In genomic region chr6:167112421-167112820, GRCh38 we compare ENCODE assay signal across 19 cellular contexts. TPM values are rescaled to one million over a fixed set of nuclear protein-coding genes. Genes with fewer than 3 reads are reported as not detected.
DNase-seq lines count a peak whose midpoint lies in the region; ATAC-seq and TF ChIP-seq lines count a peak whose summit lies in the region.
"Had no signal": no experiment of that assay in that cellular context is flagged by ENCODE, and none has a peak within 500 bp of the region (broad histone marks: within the 10 kb centered on the region; RNA-seq: fewer than 3 reads in every experiment).

No MANE protein-coding gene starts in this region.

- POLR2A ChIA-PET in A673 (lab: Charles Lee; ENCODE audit: low non-redundant PET) = no interaction called here

- H3K4me1 ChIP-seq in Peyer's patch (peaks cover 0 to 13% (median 4%) of the 10 kb centered on the region in 4 donors), mononuclear cell (ENCODE audit: insufficient read depth, low read length) (peaks cover 19% of the 10 kb centered on the region), A673 (ENCODE audit: insufficient read depth, low read length, poor library complexity, severe bottlenecking) (no peaks in the 10 kb centered on the region)
- H3K4me1 ChIP-seq: HAP-1 had no signal

- H3K27me3 Mint-ChIP-seq in stimulated activated naive CD8-positive, alpha-beta T cell treated with anti-CD3 and anti-CD28 coated beads, Interleukin-15, Interleukin-2, amounts not matched to agents 100 ng/mL and 50 ng/mL, for 24 hours = peaks cover 7% of the 10 kb centered on the region

- TF ChIP-seq CTCF in Peyer's patch (IDR thresholded peaks at IDR 0.05) = no peak
- TF ChIP-seq CTCF in GM13976 (IDR thresholded peaks at IDR 0.05; ENCODE audit: borderline replicate concordance, control extremely low read depth, extremely low read depth, insufficient read depth, missing control alignments) = no peak
- TF ChIP-seq CTCF in A673 (conservative IDR thresholded peaks at IDR 0.05; ENCODE audit: low read depth, low read length) = no peak

- no peak for TF ChIP-seq POLR2A in Peyer's patch (IDR thresholded peaks at IDR 0.05)

- in situ Hi-C loops in GM13976 (cut with MboI; ENCODE audit: low sequenced_read_pairs, unreplicated experiment) = no loop called here

- no peaks in the 10 kb centered on the region for H3K9me3 Mint-ChIP-seq in stimulated activated naive CD8-positive, alpha-beta T cell treated with anti-CD3 and anti-CD28 coated beads, Interleukin-15, Interleukin-2, amounts not matched to agents 100 ng/mL and 50 ng/mL, for 24 hours

- intact Hi-C loops in A673 (cut with micrococcal nuclease; ENCODE audit: unreplicated experiment) = no loop called here

- peaks cover 61% of the 10 kb centered on the region for H3K4me1 Mint-ChIP-seq in stimulated activated naive CD8-positive, alpha-beta T cell treated with anti-CD3 and anti-CD28 coated beads, Interleukin-15, Interleukin-2, amounts not matched to agents 100 ng/mL and 50 ng/mL, for 24 hours (ENCODE audit: low read depth)

- peak overlapping the region; percentile 81 for H3K27ac Mint-ChIP-seq in stimulated activated naive CD8-positive, alpha-beta T cell treated with anti-CD3 and anti-CD28 coated beads, Interleukin-15, Interleukin-2, amounts not matched to agents 100 ng/mL and 50 ng/mL, for 24 hours

- H3K4me3 Mint-ChIP-seq in stimulated activated naive CD8-positive, alpha-beta T cell treated with anti-CD3 and anti-CD28 coated beads, Interleukin-15, Interleukin-2, amounts not matched to agents 100 ng/mL and 50 ng/mL, for 24 hours = peak overlapping the region; percentile 71

- ATAC-seq in stimulated activated naive CD8-positive, alpha-beta T cell treated with anti-CD3 and anti-CD28 coated beads, Interleukin-15, Interleukin-2, amounts not matched to agents 100 U/mL and 50 U/mL, for 24 hours = no peak
- ATAC-seq in HG02678 (IDR thresholded peaks at IDR 0.05; ENCODE audit: unreplicated experiment) = no peak
- ATAC-seq: PC-3 had no signal

- H3K27me3 ChIP-seq in Peyer's patch (no peaks in the 10 kb centered on the region), mononuclear cell (ENCODE audit: insufficient read depth, low read length) (no peaks in the 10 kb centered on the region), A673 (replicated peaks; ENCODE audit: insufficient read depth, low read depth, low read length, poor library complexity) (peaks cover 18% of the 10 kb centered on the region)

- H3K36me3 ChIP-seq in Peyer's patch (no peaks in the 10 kb centered on the region), A673 (ENCODE audit: insufficient read depth, low read length, poor library complexity, severe bottlenecking) (no peaks in the 10 kb centered on the region)
- H3K36me3 ChIP-seq: HAP-1 had no signal

- CTCF ChIA-PET in A673 (lab: Charles Lee) = no interaction called here

- BruUV-seq in A673 (replicated peaks; lab: Mats Ljungman, UMichigan) = no TSS peak

- H3K27ac ChIP-seq in Peyer's patch (peak overlapping the region; percentile 46 to 88 (median 74)), A673 (ENCODE audit: low read depth, low read length, poor library complexity, severe bottlenecking) (no peak overlapping the region)

- DNase-seq in stimulated activated naive CD8-positive, alpha-beta T cell treated with anti-CD3 and anti-CD28 coated beads, Interleukin-15, Interleukin-2, amounts not matched to agents 100 U/mL and 50 U/mL, for 24 hours = no peak
- DNase-seq in Peyer's patch (peak in 1 of 3 donors; percentile 13), GM13976 (ENCODE audit: low spot score) (no peak), AG08395 (ENCODE audit: low spot score) (no peak), A673 (ENCODE audit: low spot score) (no peak)
- DNase-seq: amygdala, caudate nucleus, head of caudate nucleus, KG1, NCI-H1092, NCI-H69, PC-3, T1000 had no signal

- H3K4me3 ChIP-seq in Peyer's patch = peak overlapping the region; percentile 5 to 30 (median 19)
- H3K4me3 ChIP-seq in mononuclear cell (ENCODE audit: low read length) = peak overlapping the region; percentile 23
- no peak overlapping the region for H3K4me3 ChIP-seq in A673 (ENCODE audit: low read depth, low read length, poor library complexity, severe bottlenecking)
- H3K4me3 ChIP-seq: HAP-1 had no signal

- H3K36me3 Mint-ChIP-seq in stimulated activated naive CD8-positive, alpha-beta T cell treated with anti-CD3 and anti-CD28 coated beads, Interleukin-15, Interleukin-2, amounts not matched to agents 100 ng/mL and 50 ng/mL, for 24 hours (ENCODE audit: low read depth) = no peaks in the 10 kb centered on the region

- H3K9me3 ChIP-seq in Peyer's patch = no peaks in the 10 kb centered on the region
- no peaks in the 10 kb centered on the region for H3K9me3 ChIP-seq in mononuclear cell (ENCODE audit: low read depth, low read length)
- no peaks in the 10 kb centered on the region for H3K9me3 ChIP-seq in A673 (ENCODE audit: low read depth, low read length, poor library complexity, severe bottlenecking)
- H3K9me3 ChIP-seq: HAP-1 had no signal

RNA-seq across cellular contexts. Expression of gene CCR6, which starts 10.5 kb away (rescaled TPM):
- total RNA-seq in Peyer's patch (1 to 10 TPM in 1 of 4 donors, under 1 TPM in 1, not detected in 2; 0.67 to 5.0 TPM), mononuclear cell (14.8 TPM), A673 (2021) (not detected in 2 replicates)
- total RNA-seq: lung microvascular endothelial cell, PC-3, SK-MEL-5 had no signal

RNA-seq across cellular contexts. Expression of gene GPR31, which starts 45.4 kb away (rescaled TPM):
- total RNA-seq in Peyer's patch (not detected), mononuclear cell (not detected), A673 (2021) (not detected in 2 replicates)
- total RNA-seq: lung microvascular endothelial cell, PC-3, SK-MEL-5 had no signal
